In the genomic region with DNA sequence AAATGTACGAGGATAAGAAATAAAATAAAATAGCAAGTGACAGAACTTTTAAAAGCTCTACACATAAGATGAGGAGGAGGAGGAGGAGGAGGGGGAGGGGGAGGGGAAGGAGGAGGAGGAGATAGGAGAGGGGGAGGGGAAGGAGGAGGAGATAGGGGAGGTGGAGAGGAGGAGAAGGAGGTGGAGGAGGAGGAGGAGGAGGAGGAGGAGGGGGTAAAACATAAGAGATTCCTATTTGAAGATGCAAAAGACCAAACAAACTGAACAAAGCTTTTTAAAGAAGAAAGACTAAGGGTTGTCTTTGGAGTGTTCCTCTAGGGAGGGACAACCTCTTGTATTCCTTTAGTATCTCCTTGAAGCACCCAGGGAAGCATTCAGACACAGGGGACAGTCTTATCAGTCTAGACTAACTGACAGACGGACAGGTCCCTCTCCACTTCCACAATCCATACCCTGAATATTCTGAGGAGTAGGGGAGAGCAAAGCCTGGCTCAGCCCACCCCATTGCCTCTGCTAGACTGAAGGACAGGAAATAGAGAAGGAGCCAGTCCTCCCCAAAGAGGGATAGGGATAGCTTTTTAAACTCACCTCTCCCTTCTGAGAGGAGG, we compare ENCODE assay signal across 28 cellular contexts. TPM values are rescaled to one million over a fixed set of nuclear protein-coding genes. Genes with fewer than 3 reads are reported as not detected.
DNase-seq lines count a peak whose midpoint lies in the region; ATAC-seq, FAIRE-seq and TF ChIP-seq lines count a peak whose summit lies in the region.
"Had no signal": no experiment of that assay in that cellular context is flagged by ENCODE, and none has a peak within 500 bp of the region (broad histone marks: within the 10 kb centered on the region; RNA-seq: fewer than 3 reads in every experiment).

No MANE protein-coding gene starts in this region.

- TF ChIP-seq CTCF in HepG2 (CRISPR knock-in tag; IDR thresholded peaks at IDR 0.05) (no peak), right lobe of liver (IDR thresholded peaks at IDR 0.05) (no peak), mesothelial cell of epicardium (IDR thresholded peaks at IDR 0.05; ENCODE audit: unreplicated experiment) (no peak), vagina (IDR thresholded peaks at IDR 0.05) (no peak)

- no peak for TF ChIP-seq POLR2A in HepG2 (IDR thresholded peaks at IDR 0.05; ENCODE audit: insufficient read depth in 1 of 2, low read depth in 2 of 2, low read length in 2 of 2)
- no peak for TF ChIP-seq POLR2A in right lobe of liver (IDR thresholded peaks at IDR 0.05)
- no peak for TF ChIP-seq POLR2A in vagina (IDR thresholded peaks at IDR 0.05)

- H3K9ac ChIP-seq in HepG2 (ENCODE audit: insufficient read depth, low read depth, low read length), result no peak overlapping the region
- H3K9ac ChIP-seq: SK-N-SH had no signal

- CTCF ChIA-PET in activated CD4-positive, alpha-beta T cell treated with anti-CD3 and anti-CD28 coated beads for 36 hours (lab: Charles Lee), result interaction anchor here (1.3 kb wide), 1 partner anchor 9 kb away, joined by 3 read pairs; no protein-coding TSS in a partner anchor
- CTCF ChIA-PET in HepG2 (lab: Yijun Ruan, JAX; ENCODE audit: low intra/inter-chr PET ratio, low total read pairs), result no interaction called here

- H3K27ac Mint-ChIP-seq in activated CD4-positive, alpha-beta T cell treated with anti-CD3 and anti-CD28 coated beads for 36 hours, result peak overlapping the region; percentile 68
- peak overlapping the region; percentile 35 for H3K27ac Mint-ChIP-seq in mesothelial cell of epicardium
- H3K27ac Mint-ChIP-seq: activated CD8-positive, alpha-beta memory T cell treated with anti-CD3 and anti-CD28 coated beads, Interleukin-2, amount 10 ng/mL, durations not matched to agents 7 days and 5 days; dendritic cell treated with granulocyte-macrophage colony-stimulating factor and Interleukin-4, amounts not matched to agents 40 ng/mL and 50 ng/mL, for 4 days; progenitor cell of endocrine pancreas; stimulated activated naive B cell treated with anti-CD40 and anti-IgM and Interleukin-4, amounts not matched to agents 10 μg/mL and 1 μg/mL and 100 μg/mL, for 72 hours had no signal

- peaks cover 7% of the 10 kb centered on the region for H3K36me3 Mint-ChIP-seq in activated CD4-positive, alpha-beta T cell treated with anti-CD3 and anti-CD28 coated beads for 36 hours (ENCODE audit: low read depth)
- no peaks in the 10 kb centered on the region for H3K36me3 Mint-ChIP-seq in mesothelial cell of epicardium
- H3K36me3 Mint-ChIP-seq: stimulated activated naive B cell treated with anti-CD40 and anti-IgM and Interleukin-4, amounts not matched to agents 10 μg/mL and 1 μg/mL and 100 μg/mL, for 72 hours had no signal

- H3K27ac ChIP-seq in HepG2 (ENCODE audit: extremely low read length, insufficient read depth, low read length) (no peak overlapping the region), right lobe of liver (no peak overlapping the region), vagina (peak overlapping the region; percentile 64), SJCRH30 (no peak overlapping the region)

- no peak for TF ChIP-seq RAD21 in HepG2 (CRISPR knock-in tag; IDR thresholded peaks at IDR 0.05)

- no peak for DNase-seq in activated CD4-positive, alpha-beta T cell treated with anti-CD3 and anti-CD28 coated beads for 36 hours
- DNase-seq in activated CD4-positive, alpha-beta T cell treated with anti-CD3 and anti-CD28 coated beads for 1 hour, result no peak
- no peak for DNase-seq in HepG2 (ENCODE audit: low spot score)
- no peak for DNase-seq in right lobe of liver
- DNase-seq in mesothelial cell of epicardium (ENCODE audit: low spot score in 2 of 2, unreplicated experiment in 2 of 2), result no peak
- DNase-seq in vagina (ENCODE audit: extremely low spot score in 2 of 2), result peak in 1 of 2 donors; percentile 58
- no peak for DNase-seq in NCI-H510A (lab: John Stamatoyannopoulos, UW)
- DNase-seq in SJCRH30, result no peak
- DNase-seq: 8988T; activated CD4-positive, CD25-positive, alpha-beta regulatory T cell; activated CD8-positive, alpha-beta memory T cell treated with anti-CD3 and anti-CD28 coated beads, Interleukin-2, amount 10 ng/mL, durations not matched to agents 7 days and 5 days; adrenal gland; AML-193; COR-L47; DMS79; KG1; mucosa of descending colon; NCI-H1436; NCI-H524 treated with DMSO at 0.1 percent for 48 hours; SK-N-SH; stimulated activated naive B cell treated with anti-CD40 and anti-IgM and Interleukin-4, amounts not matched to agents 10 μg/mL and 1 μg/mL and 100 μg/mL, for 72 hours; T1000 had no signal

- intact Hi-C loops in activated CD4-positive, alpha-beta T cell treated with anti-CD3 and anti-CD28 coated beads for 36 hours (cut with DNase I, micrococcal nuclease), result no loop called here
- intact Hi-C loops in HepG2 (cut with micrococcal nuclease; ENCODE audit: unreplicated experiment) (no loop called here), right lobe of liver (cut with DNase I) (no loop called here), vagina (cut with DNase I) (no loop called here)

- 0% methylated on average over 2 of the region's 2 CpGs for WGBS in HepG2 (ENCODE audit: low lambda C conversion rate)
- 82% methylated on average over 2 of the region's 2 CpGs for WGBS in right lobe of liver (ENCODE audit: insufficient coverage, low coverage, low lambda C conversion rate, missing lambda C conversion rate)

- H3K4me3 Mint-ChIP-seq in activated CD4-positive, alpha-beta T cell treated with anti-CD3 and anti-CD28 coated beads for 36 hours, result no peak overlapping the region
- no peak overlapping the region for H3K4me3 Mint-ChIP-seq in mesothelial cell of epicardium
- H3K4me3 Mint-ChIP-seq: activated CD8-positive, alpha-beta memory T cell treated with anti-CD3 and anti-CD28 coated beads, Interleukin-2, amount 10 ng/mL, durations not matched to agents 7 days and 5 days; dendritic cell treated with granulocyte-macrophage colony-stimulating factor and Interleukin-4, amounts not matched to agents 40 ng/mL and 50 ng/mL, for 4 days; stimulated activated naive B cell treated with anti-CD40 and anti-IgM and Interleukin-4, amounts not matched to agents 10 μg/mL and 1 μg/mL and 100 μg/mL, for 72 hours had no signal

- H3K4me3 ChIP-seq in HepG2 (replicated peaks in 1 of 3; ENCODE audit: insufficient read depth in 1 of 3, low read depth in 2 of 3, low read length in 3 of 3) (no peak overlapping the region), right lobe of liver (no peak overlapping the region), vagina (no peak overlapping the region), SJCRH30 (no peak overlapping the region)
- H3K4me3 ChIP-seq: adrenal gland, GM12878, mucosa of descending colon, smooth muscle cell, tibial nerve had no signal

- no peaks in the 10 kb centered on the region for H3K36me3 ChIP-seq in HepG2 (replicated peaks in 1 of 2; ENCODE audit: control insufficient read depth in 1 of 2, insufficient read depth in 2 of 2, low read length in 2 of 2)
- no peaks in the 10 kb centered on the region for H3K36me3 ChIP-seq in right lobe of liver
- H3K36me3 ChIP-seq in vagina, result no peaks in the 10 kb centered on the region
- H3K36me3 ChIP-seq in SJCRH30, result no peaks in the 10 kb centered on the region
- H3K36me3 ChIP-seq: adrenal gland, tibial nerve had no signal

- H2AFZ ChIP-seq in HepG2 (ENCODE audit: low read length), result no peak overlapping the region

- no peaks in the 10 kb centered on the region for H3K9me3 Mint-ChIP-seq in activated CD4-positive, alpha-beta T cell treated with anti-CD3 and anti-CD28 coated beads for 36 hours (ENCODE audit: low read depth)
- H3K9me3 Mint-ChIP-seq in mesothelial cell of epicardium, result no peaks in the 10 kb centered on the region
- H3K9me3 Mint-ChIP-seq: dendritic cell treated with granulocyte-macrophage colony-stimulating factor and Interleukin-4, amounts not matched to agents 40 ng/mL and 50 ng/mL, for 4 days; stimulated activated naive B cell treated with anti-CD40 and anti-IgM and Interleukin-4, amounts not matched to agents 10 μg/mL and 1 μg/mL and 100 μg/mL, for 72 hours had no signal

- H3K4me1 ChIP-seq in HepG2 (ENCODE audit: insufficient read depth, low read length) (no peaks in the 10 kb centered on the region), right lobe of liver (no peaks in the 10 kb centered on the region), vagina (peaks cover 28% of the 10 kb centered on the region), SJCRH30 (peaks cover 12% of the 10 kb centered on the region; the same call in 1 of the 2 replicates)
- H3K4me1 ChIP-seq: adrenal gland had no signal

- no peak overlapping the region for H3K4me2 ChIP-seq in HepG2 (ENCODE audit: low read depth, low read length)
- H3K4me2 ChIP-seq: SK-N-SH, smooth muscle cell had no signal

- H3K27me3 ChIP-seq in HepG2 (ENCODE audit: control insufficient read depth in 1 of 2, insufficient read depth in 2 of 2, low read length in 2 of 2) (peaks cover 0 to 6% of the 10 kb centered on the region in 2 experiments; a peak in 1 of 5 replicates), right lobe of liver (no peaks in the 10 kb centered on the region), vagina (no peaks in the 10 kb centered on the region), SJCRH30 (no peaks in the 10 kb centered on the region)
- H3K27me3 ChIP-seq: adrenal gland, tibial nerve had no signal

- FAIRE-seq in HepG2 (lab: Jason Lieb, UNC), result no peak
- FAIRE-seq: GM12878 had no signal

- H3K4me1 Mint-ChIP-seq in activated CD4-positive, alpha-beta T cell treated with anti-CD3 and anti-CD28 coated beads for 36 hours, result peaks cover 74% of the 10 kb centered on the region
- peaks cover 14% of the 10 kb centered on the region for H3K4me1 Mint-ChIP-seq in mesothelial cell of epicardium

- in situ Hi-C loops in HepG2 (cut with HindIII; ENCODE audit: extremely low pct_ligation_motif_present, low pct_unique_long_range_greater_than_20kb), result no loop called here

- TF ChIP-seq EP300 in HepG2 (IDR thresholded peaks at IDR 0.05; ENCODE audit: low read depth in 2 of 2, low read length in 2 of 2) (no peak), HepG2 (CRISPR knock-in tag; IDR thresholded peaks at IDR 0.05; ENCODE audit: borderline replicate concordance) (no peak)

- no peaks in the 10 kb centered on the region for H3K27me3 Mint-ChIP-seq in activated CD4-positive, alpha-beta T cell treated with anti-CD3 and anti-CD28 coated beads for 36 hours
- peaks cover 31% of the 10 kb centered on the region for H3K27me3 Mint-ChIP-seq in mesothelial cell of epicardium (ENCODE audit: low read depth)
- H3K27me3 Mint-ChIP-seq: activated CD8-positive, alpha-beta memory T cell treated with anti-CD3 and anti-CD28 coated beads, Interleukin-2, amount 10 ng/mL, durations not matched to agents 7 days and 5 days; stimulated activated naive B cell treated with anti-CD40 and anti-IgM and Interleukin-4, amounts not matched to agents 10 μg/mL and 1 μg/mL and 100 μg/mL, for 72 hours had no signal

- POLR2A ChIA-PET in activated CD4-positive, alpha-beta T cell treated with anti-CD3 and anti-CD28 coated beads for 36 hours (lab: Charles Lee), result no interaction called here
- POLR2A ChIA-PET in HepG2 (lab: Yijun Ruan, JAX), result no interaction called here

- no peaks in the 10 kb centered on the region for H4K20me1 ChIP-seq in HepG2 (ENCODE audit: insufficient read depth, low read length)

- no peaks in the 10 kb centered on the region for H3K79me2 ChIP-seq in HepG2 (ENCODE audit: insufficient read depth, low read length)

- H3K9me3 ChIP-seq in HepG2 (ENCODE audit: low read length) (no peaks in the 10 kb centered on the region), right lobe of liver (no peaks in the 10 kb centered on the region), vagina (no peaks in the 10 kb centered on the region), SJCRH30 (replicated peaks) (no peaks in the 10 kb centered on the region)
- H3K9me3 ChIP-seq: adrenal gland, mucosa of descending colon, SK-N-SH, tibial nerve had no signal

- no peak for ATAC-seq in activated CD4-positive, alpha-beta T cell treated with anti-CD3 and anti-CD28 coated beads for 36 hours
- ATAC-seq in HepG2, result no peak
- no peak for ATAC-seq in right lobe of liver
- ATAC-seq: activated CD8-positive, alpha-beta memory T cell treated with anti-CD3 and anti-CD28 coated beads, Interleukin-2, amount 10 ng/mL, durations not matched to agents 7 days and 5 days; GM12878; mucosa of descending colon; stimulated activated naive B cell treated with anti-CD40 and anti-IgM and Interleukin-4, amounts not matched to agents 10 μg/mL and 1 μg/mL and 100 μg/mL, for 72 hours had no signal

- no TSS peak for BruUV-seq in HepG2 (replicated peaks; lab: Mats Ljungman, UMichigan)

RNA-seq across cellular contexts. Expression of a gene that starts 12.9 kb away (rescaled TPM):
- total RNA-seq in activated CD4-positive, alpha-beta T cell treated with anti-CD3 and anti-CD28 coated beads for 36 hours, result 10 to 100 TPM; 48.8 to 49.3 TPM
- total RNA-seq in HepG2 (2016; rRNA removed; fragmentation: Illumina TruSeq; extraction: Trizol) (not detected in 2 replicates), right lobe of liver (1 to 10 TPM; 1.0 to 6.5 (median 4.3) TPM), mesothelial cell of epicardium (8.5 to 11.6 TPM (median 9.9 TPM) in 3 replicates), vagina (50.3 TPM)
- not detected in 2 replicates for total RNA-seq in HepG2 (2016; cell fraction: cytosol; rRNA removed; fragmentation: Illumina TruSeq; extraction: Trizol; ENCODE audit: low read depth)
- total RNA-seq in HepG2 (2016; cell fraction: insoluble cytoplasmic fraction; rRNA removed; fragmentation: Illumina TruSeq; extraction: Trizol), result not detected in 2 replicates
- not detected in 2 replicates for total RNA-seq in HepG2 (2016; cell fraction: membrane; rRNA removed; fragmentation: Illumina TruSeq; extraction: Trizol)
- not detected in 2 replicates for total RNA-seq in HepG2 (2016; cell fraction: nucleus; rRNA removed; fragmentation: Illumina TruSeq; extraction: Trizol)
- polyA plus RNA-seq in HepG2 (2011; rRNA removed), result 0.03 TPM in 1 of 2 replicates, not detected in the other
- 0.14 TPM in 1 of 2 replicates, not detected in the other for polyA plus RNA-seq in HepG2 (2011; cell fraction: cytosol; rRNA removed)
- polyA plus RNA-seq in HepG2 (2011; cell fraction: nucleus; rRNA removed), result not detected in 2 replicates
- 0.05 TPM in 1 of 2 replicates, not detected in the other for polyA plus RNA-seq in HepG2 (2012)
- not detected in 2 replicates for polyA plus RNA-seq in HepG2 (2016; cell fraction: cytosol; fragmentation: Illumina TruSeq; extraction: Trizol; ENCODE audit: low read depth)
- polyA plus RNA-seq in HepG2 (2016; cell fraction: insoluble cytoplasmic fraction; fragmentation: Illumina TruSeq; extraction: Trizol; ENCODE audit: low read depth), result not detected in 2 replicates
- not detected in 2 replicates for polyA plus RNA-seq in HepG2 (2016; cell fraction: membrane; fragmentation: Illumina TruSeq; extraction: Trizol; ENCODE audit: low read depth)
- polyA plus RNA-seq in HepG2 (2016; cell fraction: nucleus; fragmentation: Illumina TruSeq; extraction: Trizol; ENCODE audit: insufficient read depth, low read depth), result not detected in 2 replicates
- 9.2 TPM in 1 of 2 replicates, not detected in the other for polyA minus RNA-seq in HepG2 (2011; rRNA and poly(A)+ RNA removed; ENCODE audit: low replicate concordance)
- polyA minus RNA-seq in HepG2 (2011; cell fraction: cytosol; rRNA and poly(A)+ RNA removed), result not detected in 2 replicates
- polyA minus RNA-seq in HepG2 (2011; cell fraction: nucleus; rRNA and poly(A)+ RNA removed), result 0.26 TPM in 1 of 2 replicates, not detected in the other
- total RNA-seq in SJCRH30 (2014; rRNA removed; shearing (Covaris generic)), result 0.26 and 0.41 TPM in 2 replicates
- total RNA-seq: RPMI7951 had no signal
- polyA plus RNA-seq: SK-N-SH had no signal
